ENCODE assay signal across 26 cellular contexts in the genomic region with DNA sequence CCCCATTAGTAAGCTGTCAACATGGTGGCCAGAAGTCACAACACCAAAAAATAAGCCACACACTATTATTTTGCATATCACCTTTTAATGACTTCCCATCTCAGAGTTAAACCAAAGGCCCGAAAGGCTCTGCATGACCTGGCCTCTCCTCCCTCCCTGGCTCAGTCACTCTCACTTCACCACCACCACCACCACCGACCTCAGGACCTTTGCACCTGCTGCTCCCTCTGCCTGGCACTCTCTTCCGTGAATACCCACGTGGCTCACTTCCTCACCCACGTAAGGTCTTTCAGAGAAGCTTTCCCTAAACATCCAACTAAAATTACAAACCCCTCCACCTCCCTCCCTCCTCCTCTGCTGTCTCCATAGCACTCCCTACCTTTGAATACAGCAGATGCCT.
"Had no signal": no experiment of that assay in that cellular context is flagged by ENCODE, and none has a peak within 500 bp of the region (broad histone marks: within the 10 kb centered on the region; RNA-seq: fewer than 3 reads in every experiment).

No MANE protein-coding gene starts in this region.

- H3K4me3 Mint-ChIP-seq: nephron; neural progenitor cell; stimulated activated effector memory CD8-positive, alpha-beta T cell treated with anti-CD3 and anti-CD28 coated beads, Interleukin-12 subunit alpha, Interleukin-12 subunit beta, amount 100 ng/mL, for 72 hours; stimulated activated naive B cell treated with anti-CD40 and anti-IgM and Interleukin-4, amounts not matched to agents 10 μg/mL and 1 μg/mL and 100 μg/mL, for 72 hours; stimulated activated naive CD8-positive, alpha-beta T cell treated with anti-CD3 and anti-CD28 coated beads, Interleukin-15, Interleukin-2, amounts not matched to agents 100 ng/mL and 50 ng/mL, for 24 hours had no signal

- H3K4me1 ChIP-seq: neural progenitor cell, parathyroid adenoma, psoas muscle, right lobe of liver, sigmoid colon, stomach, thyroid gland, tibial nerve, upper lobe of left lung, vagina had no signal

- H3K4me2 ChIP-seq: neural progenitor cell had no signal

- H3K9me3 Mint-ChIP-seq: neural progenitor cell; stimulated activated naive B cell treated with anti-CD40 and anti-IgM and Interleukin-4, amounts not matched to agents 10 μg/mL and 1 μg/mL and 100 μg/mL, for 72 hours had no signal

- H3K4me1 Mint-ChIP-seq: nephron; neural progenitor cell; stimulated activated effector memory CD8-positive, alpha-beta T cell treated with anti-CD3 and anti-CD28 coated beads, Interleukin-12 subunit alpha, Interleukin-12 subunit beta, amount 100 ng/mL, for 72 hours; stimulated activated naive B cell treated with anti-CD40 and anti-IgM and Interleukin-4, amounts not matched to agents 10 μg/mL and 1 μg/mL and 100 μg/mL, for 72 hours had no signal

- H3K27ac Mint-ChIP-seq: nephron; neural progenitor cell; progenitor cell of endocrine pancreas; stimulated activated effector memory CD8-positive, alpha-beta T cell treated with anti-CD3 and anti-CD28 coated beads, Interleukin-12 subunit alpha, Interleukin-12 subunit beta, amount 100 ng/mL, for 72 hours; stimulated activated naive B cell treated with anti-CD40 and anti-IgM and Interleukin-4, amounts not matched to agents 10 μg/mL and 1 μg/mL and 100 μg/mL, for 72 hours; stimulated activated naive CD8-positive, alpha-beta T cell treated with anti-CD3 and anti-CD28 coated beads, Interleukin-15, Interleukin-2, amounts not matched to agents 100 ng/mL and 50 ng/mL, for 24 hours had no signal

- H3K36me3 Mint-ChIP-seq: neural progenitor cell; stimulated activated effector memory CD8-positive, alpha-beta T cell treated with anti-CD3 and anti-CD28 coated beads, Interleukin-12 subunit alpha, Interleukin-12 subunit beta, amount 100 ng/mL, for 72 hours; stimulated activated naive B cell treated with anti-CD40 and anti-IgM and Interleukin-4, amounts not matched to agents 10 μg/mL and 1 μg/mL and 100 μg/mL, for 72 hours had no signal

- DNase-seq: occipital lobe; ovary; posterior cingulate gyrus; psoas muscle; right cardiac atrium; right lobe of liver; sigmoid colon; stimulated activated CD4-positive, alpha-beta T cell treated with anti-CD3 and anti-CD28 coated beads, Interleukin-15, amount 100 ng/mL, for 24 hours; stimulated activated CD4-positive, alpha-beta T cell treated with anti-CD3 and anti-CD28 coated beads, Interleukin-2, amount 100 ng/mL, for 24 hours; stimulated activated CD4-positive, alpha-beta T cell treated with anti-CD3 and anti-CD28 coated beads, Interleukin-2, amount 100 ng/mL, for 48 hours; stimulated activated CD4-positive, alpha-beta T cell treated with anti-CD3 and anti-CD28 coated beads, Interleukin-4, amount 100 ng/mL, for 24 hours; stimulated activated naive B cell treated with anti-CD40 and anti-IgM and Interleukin-4, amounts not matched to agents 10 μg/mL and 1 μg/mL and 100 μg/mL, for 72 hours; stimulated activated naive CD4-positive, alpha-beta T cell treated with Interleukin-2 at 50 U/mL for 16 hours; stomach; thyroid gland; trophoblast cell; upper lobe of left lung had no signal

- ATAC-seq: psoas muscle; right cardiac atrium; right lobe of liver; stimulated activated effector memory CD8-positive, alpha-beta T cell treated with anti-CD3 and anti-CD28 coated beads, Interleukin-12 subunit alpha, Interleukin-12 subunit beta, amount 100 ng/mL, for 72 hours; stimulated activated naive B cell treated with anti-CD40 and anti-IgM and Interleukin-4, amounts not matched to agents 10 μg/mL and 1 μg/mL and 100 μg/mL, for 72 hours had no signal

- H3K4me3 ChIP-seq: neural progenitor cell, ovary, psoas muscle, right lobe of liver, sigmoid colon, stomach, thoracic aorta, thyroid gland, tibial nerve, upper lobe of left lung, vagina had no signal

- H2AFZ ChIP-seq: neural progenitor cell, parathyroid adenoma had no signal

- H3K27me3 ChIP-seq: neural progenitor cell, ovary, right lobe of liver, sigmoid colon, stomach, thyroid gland, tibial nerve, upper lobe of left lung, vagina had no signal

- H3K27ac ChIP-seq: neural progenitor cell, ovary, parathyroid adenoma, psoas muscle, right lobe of liver, sigmoid colon, stomach, thoracic aorta, thyroid gland, tibial nerve, upper lobe of left lung, vagina had no signal

- H3K9ac ChIP-seq: neural progenitor cell, parathyroid adenoma had no signal

- H3K9me3 ChIP-seq: ovary, psoas muscle, right lobe of liver, thoracic aorta, thyroid gland, upper lobe of left lung, vagina had no signal

- H3K27me3 Mint-ChIP-seq: stimulated activated naive CD8-positive, alpha-beta T cell treated with anti-CD3 and anti-CD28 coated beads, Interleukin-15, Interleukin-2, amounts not matched to agents 100 ng/mL and 50 ng/mL, for 24 hours had no signal

- H3K36me3 ChIP-seq: neural progenitor cell, ovary, right lobe of liver, sigmoid colon, stomach, thoracic aorta, thyroid gland, tibial nerve, upper lobe of left lung, vagina had no signal
